7 cellular contexts compared by ENCODE assay signal in genomic region chr5:139550051-139550872, GRCh38. TPM values are rescaled to one million over a fixed set of nuclear protein-coding genes. Genes with fewer than 3 reads are reported as not detected.
A peak's percentile ranks its signal among the peaks of the same experiment; 100 is the strongest.
DNase-seq lines count a peak whose midpoint lies in the region; ATAC-seq and TF ChIP-seq lines count a peak whose summit lies in the region.
"Not testable (repeated sequence)": the region's sequence is repeated elsewhere in the genome, so short reads cannot be mapped to it uniquely, and the experiment has no call there.

No MANE protein-coding gene starts in this region.

- H3K9me3 Mint-ChIP-seq in Caco-2 (ENCODE audit: unreplicated experiment); activated CD4-positive, alpha-beta T cell treated with anti-CD3 and anti-CD28 coated beads for 36 hours (ENCODE audit: low read depth); activated T-cell treated with anti-CD3 and anti-CD28 coated beads, Interleukin-2, amount 50 U/mL, for 4 hours; activated naive CD8-positive, alpha-beta T cell treated with anti-CD3 and anti-CD28 coated beads, Interleukin-2, amount 50 U/mL, for 24 hours: not testable (repeated sequence)

- not testable (repeated sequence) for H3K36me3 ChIP-seq in Caco-2 (ENCODE audit: control insufficient read depth, insufficient read depth, low read length)

- H3K27me3 ChIP-seq in Caco-2 (replicated peaks; ENCODE audit: control insufficient read depth, insufficient read depth, low read length): not testable (repeated sequence)

- not testable (repeated sequence) for H3K27ac Mint-ChIP-seq in Caco-2 (ENCODE audit: unreplicated experiment); activated CD4-positive, alpha-beta T cell treated with anti-CD3 and anti-CD28 coated beads for 36 hours; activated naive CD8-positive, alpha-beta T cell treated with anti-CD3 and anti-CD28 coated beads, Interleukin-2, amount 50 U/mL, for 24 hours

- ATAC-seq in activated CD4-positive, alpha-beta T cell treated with anti-CD3 and anti-CD28 coated beads for 36 hours: peak; percentile 77
- ATAC-seq in activated T-cell treated with anti-CD3 and anti-CD28 coated beads, Interleukin-2, amount 50 U/mL, for 4 hours: peak; percentile 40 to 61
- peak; percentile 52 for ATAC-seq in activated naive CD8-positive, alpha-beta T cell treated with anti-CD3 and anti-CD28 coated beads, Interleukin-2, amount 50 U/mL, for 24 hours

- H3K4me1 ChIP-seq in Caco-2: not testable (repeated sequence)

- BruUV-seq in Caco-2 (replicated peaks; lab: Mats Ljungman, UMichigan): not testable (repeated sequence)

- H3K4me1 Mint-ChIP-seq in Caco-2 (ENCODE audit: low read depth, unreplicated experiment); activated T-cell treated with anti-CD3 and anti-CD28 coated beads, Interleukin-2, amount 50 U/mL, for 4 hours (ENCODE audit: low read depth); activated naive CD8-positive, alpha-beta T cell treated with anti-CD3 and anti-CD28 coated beads, Interleukin-2, amount 50 U/mL, for 24 hours: not testable (repeated sequence)
- peaks cover 11% of the 10 kb centered on the region for H3K4me1 Mint-ChIP-seq in activated CD4-positive, alpha-beta T cell treated with anti-CD3 and anti-CD28 coated beads for 36 hours

- H3K9me3 ChIP-seq in Caco-2: not testable (repeated sequence)

- not testable (repeated sequence) for H3K4me3 ChIP-seq in Caco-2 (ENCODE audit: low read depth, low read length); fibroblast of villous mesenchyme (ENCODE audit: low read depth, low read length)

- intact Hi-C loops in Caco-2 (cut with micrococcal nuclease; ENCODE audit: unreplicated experiment); activated CD4-positive, alpha-beta T cell treated with anti-CD3 and anti-CD28 coated beads for 36 hours (cut with DNase I, micrococcal nuclease): not testable (repeated sequence)

- not testable (repeated sequence) for H3K27me3 Mint-ChIP-seq in Caco-2 (ENCODE audit: insufficient read depth, unreplicated experiment); activated CD4-positive, alpha-beta T cell treated with anti-CD3 and anti-CD28 coated beads for 36 hours; activated T-cell treated with anti-CD3 and anti-CD28 coated beads, Interleukin-2, amount 50 U/mL, for 4 hours (ENCODE audit: low read depth); activated naive CD8-positive, alpha-beta T cell treated with anti-CD3 and anti-CD28 coated beads, Interleukin-2, amount 50 U/mL, for 24 hours

- H3K4me3 Mint-ChIP-seq in Caco-2 (ENCODE audit: unreplicated experiment); activated CD4-positive, alpha-beta T cell treated with anti-CD3 and anti-CD28 coated beads for 36 hours; activated T-cell treated with anti-CD3 and anti-CD28 coated beads, Interleukin-2, amount 50 U/mL, for 4 hours; activated naive CD8-positive, alpha-beta T cell treated with anti-CD3 and anti-CD28 coated beads, Interleukin-2, amount 50 U/mL, for 24 hours: not testable (repeated sequence)

- H3K36me3 Mint-ChIP-seq in Caco-2 (ENCODE audit: insufficient read depth, unreplicated experiment); activated CD4-positive, alpha-beta T cell treated with anti-CD3 and anti-CD28 coated beads for 36 hours (ENCODE audit: low read depth); activated T-cell treated with anti-CD3 and anti-CD28 coated beads, Interleukin-2, amount 50 U/mL, for 4 hours (ENCODE audit: insufficient read depth); activated naive CD8-positive, alpha-beta T cell treated with anti-CD3 and anti-CD28 coated beads, Interleukin-2, amount 50 U/mL, for 24 hours (ENCODE audit: low read depth): not testable (repeated sequence)

- CTCF ChIA-PET in Caco-2 (lab: Charles Lee): not testable (repeated sequence)
- CTCF ChIA-PET in activated CD4-positive, alpha-beta T cell treated with anti-CD3 and anti-CD28 coated beads for 36 hours (lab: Charles Lee): interaction anchor here (0.6 to 1.7 kb wide), 5 partner anchors 11 to 1469 kb away, joined by 3 to 7 read pairs (median 5); partner anchors contain the start of gene UBE2D2

- TF ChIP-seq CTCF in Caco-2 (IDR thresholded peaks at IDR 0.05; ENCODE audit: insufficient read depth in 1 of 2, low read depth in 1 of 2, low read length in 1 of 2, severe bottlenecking in 1 of 2, unreplicated experiment in 1 of 2); fibroblast of villous mesenchyme (IDR thresholded peaks at IDR 0.05; ENCODE audit: insufficient read depth, low read depth, low read length): not testable (repeated sequence)

- peak; percentile 18 to 42 for DNase-seq in Caco-2
- DNase-seq in NCI-H748 (lab: John Stamatoyannopoulos, UW; ENCODE audit: unreplicated experiment): peak; percentile 2
- peak; percentile 41 for DNase-seq in activated CD4-positive, alpha-beta T cell treated with anti-CD3 and anti-CD28 coated beads for 36 hours
- not testable (repeated sequence) for DNase-seq in activated T-cell treated with anti-CD3 and anti-CD28 coated beads, Interleukin-2, amount 50 U/mL, for 4 hours; activated naive CD8-positive, alpha-beta T cell treated with anti-CD3 and anti-CD28 coated beads, Interleukin-2, amount 50 U/mL, for 24 hours
- peak; percentile 51 for DNase-seq in fibroblast of villous mesenchyme (ENCODE audit: low read depth)
- DNase-seq in stimulated activated CD4-positive, alpha-beta T cell treated with anti-CD3 and anti-CD28 coated beads, Interleukin-1b, Interleukin-23, amount 100 ng/mL, for 48 hours: peak; percentile 45

- POLR2A ChIA-PET in Caco-2 (lab: Charles Lee): interaction anchor here (1.2 kb wide), 1 partner anchor 11 kb away, joined by 3 read pairs; the partner anchor contains the start of gene UBE2D2
- POLR2A ChIA-PET in activated CD4-positive, alpha-beta T cell treated with anti-CD3 and anti-CD28 coated beads for 36 hours (lab: Charles Lee): interaction anchor here (0.5 to 3.0 kb wide), 4 partner anchors 11 to 236 kb away, joined by 3 to 19 read pairs (median 4); partner anchors contain the start of gene UBE2D2

RNA-seq across cellular contexts. Expression of gene UBE2D2, which starts 10.9 kb away (rescaled TPM):
- total RNA-seq in Caco-2 (2022) (192 and 193 TPM in 2 replicates), fibroblast of villous mesenchyme (53.8 and 56.6 TPM in 2 replicates)
- 100 to 1,000 TPM; 262 to 289 TPM for total RNA-seq in activated CD4-positive, alpha-beta T cell treated with anti-CD3 and anti-CD28 coated beads for 36 hours
- total RNA-seq in activated T-cell treated with anti-CD3 and anti-CD28 coated beads, Interleukin-2, amount 50 U/mL, for 4 hours: 100 to 1,000 TPM; 197 to 223 (median 214) TPM
